9 cellular contexts compared by ENCODE assay signal in genomic region chr7:129188892-129189660, GRCh38. TPM values are rescaled to one million over a fixed set of nuclear protein-coding genes. Genes with fewer than 3 reads are reported as not detected.
A peak's percentile ranks its signal among the peaks of the same experiment; 100 is the strongest.
DNase-seq lines count a peak whose midpoint lies in the region; ATAC-seq lines count a peak whose summit lies in the region.
"Had no signal": no experiment of that assay in that cellular context is flagged by ENCODE, and none has a peak within 500 bp of the region (broad histone marks: within the 10 kb centered on the region; RNA-seq: fewer than 3 reads in every experiment).

No MANE protein-coding gene starts in this region.

- H3K27me3 ChIP-seq in effector memory CD4-positive, alpha-beta T cell (replicated peaks; ENCODE audit: control insufficient read depth, insufficient read depth, low read length, poor library complexity, severe bottlenecking), result peaks cover 13% of the 10 kb centered on the region
- peaks cover 40% of the 10 kb centered on the region for H3K27me3 ChIP-seq in mucosa of stomach (ENCODE audit: control insufficient read depth, insufficient read depth, low read length)

- peak; percentile 44 for DNase-seq in ELF-1 (ENCODE audit: low read depth, low spot score)
- peak; percentile 30 for DNase-seq in KBM-7
- DNase-seq in effector memory CD4-positive, alpha-beta T cell, result no peak
- DNase-seq in SW480 (ENCODE audit: low spot score), result no peak
- no peak for DNase-seq in A172 (ENCODE audit: low spot score)
- DNase-seq in activated CD4-positive, alpha-beta T cell treated with anti-CD3 and anti-CD28 coated beads for 1 hour, result no peak

- H3K4me1 ChIP-seq in effector memory CD4-positive, alpha-beta T cell (ENCODE audit: control insufficient read depth, insufficient read depth, low read length, poor library complexity, severe bottlenecking), result peaks cover 4% of the 10 kb centered on the region
- H3K4me1 ChIP-seq in mucosa of stomach (ENCODE audit: control insufficient read depth, insufficient read depth, low read length), result peaks cover 5% of the 10 kb centered on the region

- peak overlapping the region; percentile 50 for H3K4me3 ChIP-seq in effector memory CD4-positive, alpha-beta T cell (ENCODE audit: insufficient read depth, low read depth, low read length, poor library complexity, severe bottlenecking)
- H3K4me3 ChIP-seq in mucosa of stomach (ENCODE audit: low read length), result no peak overlapping the region

- in situ Hi-C loops in KBM-7 (cut with MboI; ENCODE audit: low pct_unique_long_range_greater_than_20kb, low sequenced_read_pairs), result no loop called here

- no peaks in the 10 kb centered on the region for H3K9me3 ChIP-seq in effector memory CD4-positive, alpha-beta T cell (ENCODE audit: control insufficient read depth, low read length)
- H3K9me3 ChIP-seq in mucosa of stomach (ENCODE audit: control insufficient read depth, low read length), result no peaks in the 10 kb centered on the region

- no peaks in the 10 kb centered on the region for H3K36me3 ChIP-seq in effector memory CD4-positive, alpha-beta T cell (ENCODE audit: control insufficient read depth, insufficient read depth, low read length)
- H3K36me3 ChIP-seq in mucosa of stomach (ENCODE audit: control insufficient read depth, insufficient read depth, low read length), result no peaks in the 10 kb centered on the region

- no peak for ATAC-seq in HG03571 (IDR thresholded peaks at IDR 0.05; ENCODE audit: unreplicated experiment)

- no peak overlapping the region for H3K27ac ChIP-seq in effector memory CD4-positive, alpha-beta T cell (ENCODE audit: insufficient read depth, low read length, poor library complexity, severe bottlenecking)

- H3K9ac ChIP-seq in mucosa of stomach (ENCODE audit: low read length), result peak overlapping the region; percentile 53

RNA-seq across cellular contexts. Expression of gene SMO, which starts 0.6 kb away (rescaled TPM):
- total RNA-seq in A172 (2014; rRNA removed; shearing (Covaris generic)), result 28.6 and 31.4 TPM in 2 replicates
- total RNA-seq: T-helper 1 cell treated with Interleukin-12 subunit alpha and Interleukin-12 subunit beta and Interleukin-4 antibody, amounts not matched to agents 30 ng/mL and 1 ng/mL, for 36 hours had no signal

RNA-seq across cellular contexts. Expression of gene AHCYL2, which starts 35.8 kb away (rescaled TPM):
- total RNA-seq in A172 (2014; rRNA removed; shearing (Covaris generic)), result 8.7 and 11.8 TPM in 2 replicates

RNA-seq across cellular contexts. Expression of gene TSPAN33, which starts 44.6 kb away (rescaled TPM):
- total RNA-seq in A172 (2014; rRNA removed; shearing (Covaris generic)), result 11.3 and 12.6 TPM in 2 replicates

Comparison
In these comparisons a context has a peak if more than half of its experiments do, and no peak if none do; other contexts are left out.
1. DNase-seq: peak in ELF-1 (single experiment) and KBM-7 (single experiment); none in effector memory CD4-positive, alpha-beta T cell (0 of 3), SW480 (single experiment), A172 (single experiment) and activated CD4-positive, alpha-beta T cell treated with anti-CD3 and anti-CD28 coated beads for 1 hour (single experiment).